1 cellular context compared by ENCODE assay signal in the genomic region with DNA sequence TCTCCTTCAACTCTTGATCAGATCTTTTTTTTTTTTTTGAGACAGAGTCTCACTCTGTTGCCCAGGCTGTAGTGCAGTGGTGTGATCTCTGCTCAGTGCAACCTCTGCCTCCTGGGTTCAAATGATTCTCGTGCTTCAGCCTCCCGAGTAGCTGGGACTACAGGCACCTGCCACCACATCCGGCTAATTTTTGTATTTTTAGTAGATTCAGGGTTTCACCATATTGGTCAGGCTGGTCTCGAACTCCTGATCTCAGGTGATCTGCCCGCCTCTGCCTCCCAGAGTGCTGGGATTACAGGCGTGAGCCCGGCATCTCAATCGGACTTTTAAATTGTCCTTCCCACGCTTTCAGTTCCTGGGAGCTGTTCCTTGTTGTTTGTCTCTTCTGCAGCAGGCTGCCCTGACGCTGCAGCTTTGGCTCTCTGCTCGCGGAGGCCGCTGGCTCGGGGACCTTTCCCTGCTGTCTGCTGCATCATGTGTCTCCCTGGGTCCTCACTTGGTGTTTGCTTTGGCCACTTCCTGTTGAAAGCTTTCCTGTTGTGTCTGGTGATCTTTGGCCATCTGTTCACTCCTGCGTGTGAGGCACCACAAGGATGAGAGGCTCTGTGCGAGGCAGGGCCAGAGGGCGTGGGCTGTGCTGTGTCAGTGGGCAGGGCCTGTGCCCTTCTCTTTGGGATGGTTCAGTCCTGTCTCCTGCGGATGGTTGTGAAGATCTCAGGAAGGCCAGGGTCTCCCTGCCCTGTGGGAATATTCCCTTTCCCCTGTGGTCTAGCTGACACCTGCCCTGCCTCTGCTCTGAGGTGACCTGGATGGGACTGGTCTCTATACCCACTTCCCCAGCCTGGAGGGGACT.
TF ChIP-seq lines count a peak whose summit lies in the region.

No MANE protein-coding gene starts in this region.

TF ChIP-seq in HepG2, 621 proteins besides CTCF, POLR2A, EP300 and RAD21 (continued from another document and continues in another):
- TF ChIP-seq, protein P1, sequence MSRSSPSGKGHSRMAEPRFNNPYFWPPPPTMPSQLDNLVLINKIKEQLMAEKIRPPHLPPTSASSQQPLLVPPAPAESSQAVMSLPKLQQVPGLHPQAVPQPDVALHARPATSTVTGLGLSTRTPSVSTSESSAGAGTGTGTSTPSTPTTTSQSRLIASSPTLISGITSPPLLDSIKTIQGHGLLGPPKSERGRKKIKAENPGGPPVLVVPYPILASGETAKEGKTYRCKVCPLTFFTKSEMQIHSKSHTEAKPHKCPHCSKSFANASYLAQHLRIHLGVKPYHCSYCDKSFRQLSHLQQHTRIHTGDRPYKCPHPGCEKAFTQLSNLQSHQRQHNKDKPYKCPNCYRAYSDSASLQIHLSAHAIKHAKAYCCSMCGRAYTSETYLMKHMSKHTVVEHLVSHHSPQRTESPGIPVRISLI (CRISPR knock-in tag; IDR thresholded peaks at IDR 0.05; ENCODE audit: borderline replicate concordance) = peak; percentile 54; the same call in 1 of the 2 replicates
- TF ChIP-seq U2AF2 (IDR thresholded peaks at IDR 0.05; ENCODE audit: low read depth, low read length) = no peak
- peak; percentile 98 for TF ChIP-seq KDM6A (CRISPR knock-in tag; IDR thresholded peaks at IDR 0.05; ENCODE audit: low read depth)
- no peak for TF ChIP-seq ZNF549 (CRISPR knock-in tag; IDR thresholded peaks at IDR 0.05)
- TF ChIP-seq, protein P2, sequence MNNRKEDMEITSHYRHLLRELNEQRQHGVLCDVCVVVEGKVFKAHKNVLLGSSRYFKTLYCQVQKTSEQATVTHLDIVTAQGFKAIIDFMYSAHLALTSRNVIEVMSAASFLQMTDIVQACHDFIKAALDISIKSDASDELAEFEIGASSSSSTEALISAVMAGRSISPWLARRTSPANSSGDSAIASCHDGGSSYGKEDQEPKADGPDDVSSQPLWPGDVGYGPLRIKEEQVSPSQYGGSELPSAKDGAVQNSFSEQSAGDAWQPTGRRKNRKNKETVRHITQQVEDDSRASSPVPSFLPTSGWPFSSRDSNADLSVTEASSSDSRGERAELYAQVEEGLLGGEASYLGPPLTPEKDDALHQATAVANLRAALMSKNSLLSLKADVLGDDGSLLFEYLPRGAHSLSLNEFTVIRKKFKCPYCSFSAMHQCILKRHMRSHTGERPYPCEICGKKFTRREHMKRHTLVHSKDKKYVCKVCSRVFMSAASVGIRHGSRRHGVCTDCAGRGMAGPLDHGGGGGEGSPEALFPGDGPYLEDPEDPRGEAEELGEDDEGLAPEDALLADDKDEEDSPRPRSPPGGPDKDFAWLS (CRISPR knock-in tag; IDR thresholded peaks at IDR 0.05; ENCODE audit: borderline replicate concordance) = no peak
- TF ChIP-seq MXD4 (CRISPR knock-in tag; IDR thresholded peaks at IDR 0.05) = peak; percentile 85
- TF ChIP-seq ZUFSP (CRISPR knock-in tag; IDR thresholded peaks at IDR 0.05; ENCODE audit: borderline replicate concordance) = no peak
- TF ChIP-seq, protein P3, sequence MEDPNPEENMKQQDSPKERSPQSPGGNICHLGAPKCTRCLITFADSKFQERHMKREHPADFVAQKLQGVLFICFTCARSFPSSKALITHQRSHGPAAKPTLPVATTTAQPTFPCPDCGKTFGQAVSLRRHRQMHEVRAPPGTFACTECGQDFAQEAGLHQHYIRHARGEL (CRISPR knock-in tag; IDR thresholded peaks at IDR 0.05) = no peak
- TF ChIP-seq ZNF766 (CRISPR knock-in tag; IDR thresholded peaks at IDR 0.05; ENCODE audit: borderline replicate concordance) = peak; percentile 91; the same call in 1 of the 2 replicates
- TF ChIP-seq, protein P4, sequence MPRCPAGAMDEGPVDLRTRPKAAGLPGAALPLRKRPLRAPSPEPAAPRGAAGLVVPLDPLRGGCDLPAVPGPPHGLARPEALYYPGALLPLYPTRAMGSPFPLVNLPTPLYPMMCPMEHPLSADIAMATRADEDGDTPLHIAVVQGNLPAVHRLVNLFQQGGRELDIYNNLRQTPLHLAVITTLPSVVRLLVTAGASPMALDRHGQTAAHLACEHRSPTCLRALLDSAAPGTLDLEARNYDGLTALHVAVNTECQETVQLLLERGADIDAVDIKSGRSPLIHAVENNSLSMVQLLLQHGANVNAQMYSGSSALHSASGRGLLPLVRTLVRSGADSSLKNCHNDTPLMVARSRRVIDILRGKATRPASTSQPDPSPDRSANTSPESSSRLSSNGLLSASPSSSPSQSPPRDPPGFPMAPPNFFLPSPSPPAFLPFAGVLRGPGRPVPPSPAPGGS (CRISPR knock-in tag; IDR thresholded peaks at IDR 0.05) = no peak; the same call in none of the 2 replicates
- no peak for TF ChIP-seq JDP2 (CRISPR knock-in tag; IDR thresholded peaks at IDR 0.05; ENCODE audit: borderline replicate concordance)
- no peak for TF ChIP-seq ZC3H4 (CRISPR knock-in tag; IDR thresholded peaks at IDR 0.05; ENCODE audit: borderline replicate concordance)
- TF ChIP-seq SIN3A (IDR thresholded peaks at IDR 0.05; ENCODE audit: borderline replicate concordance, low read depth, low read length) = peak; percentile 69; the same call in 1 of the 2 replicates
- no peak for TF ChIP-seq ZNF251 (CRISPR knock-in tag; IDR thresholded peaks at IDR 0.05)
- TF ChIP-seq RBM39 (IDR thresholded peaks at IDR 0.05; ENCODE audit: low read depth, low read length, poor library complexity, severe bottlenecking) = peak; percentile 30
- TF ChIP-seq, protein P5, sequence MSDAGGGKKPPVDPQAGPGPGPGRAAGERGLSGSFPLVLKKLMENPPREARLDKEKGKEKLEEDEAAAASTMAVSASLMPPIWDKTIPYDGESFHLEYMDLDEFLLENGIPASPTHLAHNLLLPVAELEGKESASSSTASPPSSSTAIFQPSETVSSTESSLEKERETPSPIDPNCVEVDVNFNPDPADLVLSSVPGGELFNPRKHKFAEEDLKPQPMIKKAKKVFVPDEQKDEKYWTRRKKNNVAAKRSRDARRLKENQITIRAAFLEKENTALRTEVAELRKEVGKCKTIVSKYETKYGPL (CRISPR knock-in tag; IDR thresholded peaks at IDR 0.05) = no peak
- no peak for TF ChIP-seq CAMTA2 (CRISPR knock-in tag; IDR thresholded peaks at IDR 0.05; ENCODE audit: borderline replicate concordance)
- TF ChIP-seq, protein P6, sequence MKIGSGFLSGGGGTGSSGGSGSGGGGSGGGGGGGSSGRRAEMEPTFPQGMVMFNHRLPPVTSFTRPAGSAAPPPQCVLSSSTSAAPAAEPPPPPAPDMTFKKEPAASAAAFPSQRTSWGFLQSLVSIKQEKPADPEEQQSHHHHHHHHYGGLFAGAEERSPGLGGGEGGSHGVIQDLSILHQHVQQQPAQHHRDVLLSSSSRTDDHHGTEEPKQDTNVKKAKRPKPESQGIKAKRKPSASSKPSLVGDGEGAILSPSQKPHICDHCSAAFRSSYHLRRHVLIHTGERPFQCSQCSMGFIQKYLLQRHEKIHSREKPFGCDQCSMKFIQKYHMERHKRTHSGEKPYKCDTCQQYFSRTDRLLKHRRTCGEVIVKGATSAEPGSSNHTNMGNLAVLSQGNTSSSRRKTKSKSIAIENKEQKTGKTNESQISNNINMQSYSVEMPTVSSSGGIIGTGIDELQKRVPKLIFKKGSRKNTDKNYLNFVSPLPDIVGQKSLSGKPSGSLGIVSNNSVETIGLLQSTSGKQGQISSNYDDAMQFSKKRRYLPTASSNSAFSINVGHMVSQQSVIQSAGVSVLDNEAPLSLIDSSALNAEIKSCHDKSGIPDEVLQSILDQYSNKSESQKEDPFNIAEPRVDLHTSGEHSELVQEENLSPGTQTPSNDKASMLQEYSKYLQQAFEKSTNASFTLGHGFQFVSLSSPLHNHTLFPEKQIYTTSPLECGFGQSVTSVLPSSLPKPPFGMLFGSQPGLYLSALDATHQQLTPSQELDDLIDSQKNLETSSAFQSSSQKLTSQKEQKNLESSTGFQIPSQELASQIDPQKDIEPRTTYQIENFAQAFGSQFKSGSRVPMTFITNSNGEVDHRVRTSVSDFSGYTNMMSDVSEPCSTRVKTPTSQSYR (CRISPR knock-in tag; IDR thresholded peaks at IDR 0.05; ENCODE audit: borderline replicate concordance) = peak; percentile 46; the same call in 1 of the 2 replicates
- TF ChIP-seq ESRRA (CRISPR knock-in tag; IDR thresholded peaks at IDR 0.05; ENCODE audit: low read depth) = peak; percentile 75; the same call in 1 of the 2 replicates
- TF ChIP-seq ISL2 (CRISPR knock-in tag; IDR thresholded peaks at IDR 0.05) = peak; percentile 78; the same call in 1 of the 2 replicates
- TF ChIP-seq, protein P7, sequence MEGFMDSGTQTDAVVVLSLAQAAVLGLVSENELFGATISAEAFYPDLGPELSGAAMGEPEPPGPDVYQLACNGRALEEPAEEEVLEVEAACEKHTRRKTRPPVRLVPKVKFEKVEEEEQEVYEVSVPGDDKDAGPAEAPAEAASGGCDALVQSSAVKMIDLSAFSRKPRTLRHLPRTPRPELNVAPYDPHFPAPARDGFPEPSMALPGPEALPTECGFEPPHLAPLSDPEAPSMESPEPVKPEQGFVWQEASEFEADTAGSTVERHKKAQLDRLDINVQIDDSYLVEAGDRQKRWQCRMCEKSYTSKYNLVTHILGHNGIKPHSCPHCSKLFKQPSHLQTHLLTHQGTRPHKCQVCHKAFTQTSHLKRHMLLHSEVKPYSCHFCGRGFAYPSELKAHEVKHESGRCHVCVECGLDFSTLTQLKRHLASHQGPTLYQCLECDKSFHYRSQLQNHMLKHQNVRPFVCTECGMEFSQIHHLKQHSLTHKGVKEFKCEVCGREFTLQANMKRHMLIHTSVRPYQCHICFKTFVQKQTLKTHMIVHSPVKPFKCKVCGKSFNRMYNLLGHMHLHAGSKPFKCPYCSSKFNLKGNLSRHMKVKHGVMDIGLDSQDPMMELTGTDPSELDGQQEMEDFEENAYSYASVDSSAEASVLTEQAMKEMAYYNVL (CRISPR knock-in tag; IDR thresholded peaks at IDR 0.05; ENCODE audit: borderline replicate concordance) = peak; percentile 38; the same call in 1 of the 2 replicates
- 0 out of 2 replicates have a peak, but pooled peaks have one; percentile 23 for TF ChIP-seq HOXA5 (CRISPR knock-in tag; IDR thresholded peaks at IDR 0.05)
- peak; percentile 75 for TF ChIP-seq GATAD1 (CRISPR knock-in tag; IDR thresholded peaks at IDR 0.05)
- peak; percentile 94 for TF ChIP-seq RCOR2 (CRISPR knock-in tag; IDR thresholded peaks at IDR 0.05)
- TF ChIP-seq SRSF1 (optimal IDR thresholded peaks at IDR 0.05; ENCODE audit: low read depth, low read length) = no peak
- peak; percentile 19; the same call in 1 of the 2 replicates for TF ChIP-seq ZNF451 (CRISPR knock-in tag; IDR thresholded peaks at IDR 0.05)
- TF ChIP-seq CREB1 (IDR thresholded peaks at IDR 0.05) = peak; percentile 9; the same call in 1 of the 2 replicates
- TF ChIP-seq CREB1 (CRISPR knock-in tag; IDR thresholded peaks at IDR 0.05) = no peak; the same call in 1 of the 2 replicates
- TF ChIP-seq ATF2 (CRISPR knock-in tag; IDR thresholded peaks at IDR 0.05) = peak; percentile 89
- no peak for TF ChIP-seq ZNF841 (CRISPR knock-in tag; IDR thresholded peaks at IDR 0.05; ENCODE audit: borderline replicate concordance)
- TF ChIP-seq ZNF280B (CRISPR knock-in tag; IDR thresholded peaks at IDR 0.05; ENCODE audit: borderline replicate concordance) = peak; percentile 68; the same call in 1 of the 2 replicates
- TF ChIP-seq KAT7 (CRISPR knock-in tag; IDR thresholded peaks at IDR 0.05; ENCODE audit: borderline replicate concordance) = peak; percentile 83; the same call in 1 of the 2 replicates
- peak; percentile 90 for TF ChIP-seq RXRA (CRISPR knock-in tag; IDR thresholded peaks at IDR 0.05)
- no peak for TF ChIP-seq HNRNPK (IDR thresholded peaks at IDR 0.05; ENCODE audit: low read depth, low read length, poor library complexity, severe bottlenecking)
- peak; percentile 98 for TF ChIP-seq IKZF5 (CRISPR knock-in tag; IDR thresholded peaks at IDR 0.05)
- TF ChIP-seq GLI4 (CRISPR knock-in tag; IDR thresholded peaks at IDR 0.05; ENCODE audit: borderline replicate concordance) = no peak
